8 cellular contexts compared by ENCODE assay signal in the genomic region with DNA sequence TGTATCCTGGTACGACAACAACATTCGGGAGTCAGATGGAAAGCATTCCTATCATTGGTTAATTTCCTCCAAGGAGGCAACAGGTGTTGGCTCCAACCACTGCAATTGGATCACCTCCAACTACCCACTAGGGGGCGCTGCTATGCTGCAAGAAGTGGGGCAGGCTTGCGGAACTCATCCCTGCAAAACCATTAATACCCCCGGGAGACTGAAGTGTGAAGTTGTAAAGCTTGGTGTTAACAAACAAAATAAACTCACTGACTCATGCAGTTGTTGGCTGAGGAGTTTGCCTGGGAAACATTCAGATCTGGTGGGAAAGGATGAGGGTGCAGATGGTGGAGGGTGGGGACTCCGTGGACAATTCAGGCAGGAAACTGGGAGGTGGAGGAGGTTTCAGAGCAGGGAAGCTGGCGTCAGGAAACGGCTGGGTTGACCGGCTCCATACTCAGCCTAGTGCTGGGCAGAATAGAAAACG.
DNase-seq lines count a peak whose midpoint lies in the region; ATAC-seq and TF ChIP-seq lines count a peak whose summit lies in the region.

No MANE protein-coding gene starts in this region.

- peaks cover 23% of the 10 kb centered on the region for H3K27me3 ChIP-seq in OCI-LY3 (ENCODE audit: low read depth, low read length)

- no peak overlapping the region for H3K9ac ChIP-seq in OCI-LY3 (ENCODE audit: low read length)

- H3K9me3 ChIP-seq in OCI-LY3 (ENCODE audit: insufficient read depth, low read length): no peaks in the 10 kb centered on the region

- no peaks in the 10 kb centered on the region for H3K36me3 ChIP-seq in OCI-LY3 (replicated peaks; ENCODE audit: low read depth, low read length)

- no peak overlapping the region for H3K27ac ChIP-seq in OCI-LY3 (ENCODE audit: low read length)

- H2AFZ ChIP-seq in OCI-LY3 (ENCODE audit: low read depth, low read length): no peak overlapping the region

- no peak overlapping the region for H3K4me2 ChIP-seq in OCI-LY3 (ENCODE audit: low read length)

- H3K4me3 ChIP-seq in OCI-LY3 (ENCODE audit: low read length): no peak overlapping the region

- no peaks in the 10 kb centered on the region for H3K4me1 ChIP-seq in OCI-LY3 (ENCODE audit: low read length)

- no peak for ATAC-seq in HG03045 (IDR thresholded peaks at IDR 0.05; ENCODE audit: unreplicated experiment)
- no peak for ATAC-seq in HG03354 (IDR thresholded peaks at IDR 0.05; ENCODE audit: poor library complexity, severe bottlenecking, unreplicated experiment)

- H4K20me1 ChIP-seq in OCI-LY3 (ENCODE audit: insufficient read depth, low read length): no peaks in the 10 kb centered on the region

- H3K79me2 ChIP-seq in OCI-LY3 (ENCODE audit: low read length): no peaks in the 10 kb centered on the region

- TF ChIP-seq CTCF in OCI-LY3 (IDR thresholded peaks at IDR 0.05; ENCODE audit: low read depth, low read length): peak; percentile 53

- intact Hi-C loops in head of caudate nucleus (cut with DNase I): loop anchor here (10.0 kb wide), 1 partner anchor 536 kb away; no protein-coding TSS in a partner anchor

- DNase-seq in COLO829 (ENCODE audit: low spot score) (peak; percentile 51), HS-27A (ENCODE audit: low read depth) (peak; percentile 27), head of caudate nucleus (peak; percentile 61 to 96 (median 86)), pons (ENCODE audit: low spot score) (peak; percentile 84)
- DNase-seq in activated naive CD4-positive, alpha-beta T cell treated with Interleukin-2 at 50 U/mL for 16 hours: peak; percentile 31

Comparison
In these comparisons a context has a peak if more than half of its experiments do, and no peak if none do; other contexts are left out.
1. DNase-seq: peak in every context shown above with its lines; median percentile 86 in head of caudate nucleus; 84 in pons; 51 in COLO829; 31 in activated naive CD4-positive, alpha-beta T cell treated with Interleukin-2 at 50 U/mL for 16 hours; 27 in HS-27A.